In the genomic region with DNA sequence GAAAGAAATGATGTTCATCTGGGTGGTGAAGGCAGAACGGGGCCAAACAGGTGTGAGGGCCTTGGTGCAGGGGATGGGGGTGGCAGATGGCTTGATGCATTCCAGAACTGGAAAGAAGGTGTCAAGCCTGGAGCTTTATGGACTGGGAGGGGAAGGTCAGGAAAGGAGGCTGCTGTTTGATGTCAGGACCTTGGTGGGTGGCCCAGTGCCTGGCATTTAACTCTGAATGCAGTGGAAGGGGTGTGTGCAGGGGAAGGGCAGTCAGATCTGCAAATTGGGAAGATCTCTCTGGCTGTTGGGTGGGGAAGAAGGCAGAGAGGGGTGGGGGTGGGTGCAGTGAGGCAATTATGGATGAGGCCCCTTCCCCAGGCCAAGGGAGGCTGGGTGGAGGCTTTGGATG, we compare ENCODE assay signal across 26 cellular contexts. TPM values are rescaled to one million over a fixed set of nuclear protein-coding genes. Genes with fewer than 3 reads are reported as not detected.
"Had no signal": no experiment of that assay in that cellular context is flagged by ENCODE, and none has a peak within 500 bp of the region (broad histone marks: within the 10 kb centered on the region; RNA-seq: fewer than 3 reads in every experiment).

No MANE protein-coding gene starts in this region.

- H3K36me3 Mint-ChIP-seq: memory B cell; naive thymus-derived CD4-positive, alpha-beta T cell; natural killer cell treated with Interleukin-12 subunit alpha and Interleukin-12 subunit beta and Interleukin-15 and Interleukin-18, amount 100 ng/mL, for 72 hours had no signal

- H3K79me2 ChIP-seq: parathyroid adenoma had no signal

- H3K9ac ChIP-seq: parathyroid adenoma had no signal

- H3K27ac ChIP-seq: hepatocyte, left ventricle myocardium inferior, parathyroid adenoma, prostate gland, sigmoid colon, testis, thyroid gland, transverse colon, upper lobe of left lung, vagina had no signal

- H3K27me3 ChIP-seq: hepatocyte, sigmoid colon, stomach, testis, thyroid gland, transverse colon, upper lobe of left lung, vagina had no signal

- DNase-seq: islet precursor cell; left ventricle myocardium inferior; midbrain; mucosa of descending colon; naive thymus-derived CD4-positive, alpha-beta T cell; nucleus accumbens; retina; right cardiac atrium; sigmoid colon; small intestine; stimulated activated CD4-positive, alpha-beta T cell treated with anti-CD3 and anti-CD28 coated beads, Interleukin-1b, Interleukin-23, amount 100 ng/mL, for 48 hours; stimulated activated CD4-positive, alpha-beta T cell treated with anti-CD3 and anti-CD28 coated beads, Interleukin-4, amount 100 ng/mL, for 1 hour; stimulated activated naive B cell treated with anti-CD40 and anti-IgM and Interleukin-4, amounts not matched to agents 10 μg/mL and 1 μg/mL and 100 μg/mL, for 72 hours; stimulated activated naive CD8-positive, alpha-beta T cell treated with anti-CD3 and anti-CD28 coated beads, Interleukin-15, Interleukin-2, amounts not matched to agents 100 U/mL and 50 U/mL, for 24 hours; stomach; testis; thyroid gland; transverse colon; upper lobe of left lung had no signal

- H3K4me3 ChIP-seq: hepatocyte, left ventricle myocardium inferior, lung, mucosa of descending colon, prostate gland, sigmoid colon, stomach, testis, thyroid gland, transverse colon, upper lobe of left lung, vagina had no signal

- H2AFZ ChIP-seq: hepatocyte, parathyroid adenoma had no signal

- ATAC-seq: mucosa of descending colon; naive thymus-derived CD4-positive, alpha-beta T cell; natural killer cell treated with Interleukin-12 subunit alpha and Interleukin-12 subunit beta and Interleukin-15 and Interleukin-18, amount 100 ng/mL, for 72 hours; right cardiac atrium; stimulated activated naive B cell treated with anti-CD40 and anti-IgM and Interleukin-4, amounts not matched to agents 10 μg/mL and 1 μg/mL and 100 μg/mL, for 72 hours; stimulated activated naive CD8-positive, alpha-beta T cell treated with anti-CD3 and anti-CD28 coated beads, Interleukin-15, Interleukin-2, amounts not matched to agents 100 U/mL and 50 U/mL, for 24 hours had no signal

- H3K4me3 Mint-ChIP-seq: memory B cell; naive thymus-derived CD4-positive, alpha-beta T cell; natural killer cell treated with Interleukin-12 subunit alpha and Interleukin-12 subunit beta and Interleukin-15 and Interleukin-18, amount 100 ng/mL, for 72 hours; stimulated activated naive B cell treated with anti-CD40 and anti-IgM and Interleukin-4, amounts not matched to agents 10 μg/mL and 1 μg/mL and 100 μg/mL, for 72 hours had no signal

- H3K4me1 Mint-ChIP-seq: memory B cell had no signal

- H3K27ac Mint-ChIP-seq: memory B cell; naive thymus-derived CD4-positive, alpha-beta T cell; natural killer cell treated with Interleukin-12 subunit alpha and Interleukin-12 subunit beta and Interleukin-15 and Interleukin-18, amount 100 ng/mL, for 72 hours; stimulated activated naive B cell treated with anti-CD40 and anti-IgM and Interleukin-4, amounts not matched to agents 10 μg/mL and 1 μg/mL and 100 μg/mL, for 72 hours had no signal

- H3K9me3 ChIP-seq: left ventricle myocardium inferior, mucosa of descending colon, prostate gland, sigmoid colon, stomach, testis, thyroid gland, transverse colon, upper lobe of left lung, vagina had no signal

- H3K9me3 Mint-ChIP-seq: memory B cell; naive thymus-derived CD4-positive, alpha-beta T cell; natural killer cell treated with Interleukin-12 subunit alpha and Interleukin-12 subunit beta and Interleukin-15 and Interleukin-18, amount 100 ng/mL, for 72 hours; stimulated activated naive B cell treated with anti-CD40 and anti-IgM and Interleukin-4, amounts not matched to agents 10 μg/mL and 1 μg/mL and 100 μg/mL, for 72 hours had no signal

- H3K4me2 ChIP-seq: hepatocyte had no signal

- H3K36me3 ChIP-seq: prostate gland, transverse colon had no signal

- H3K4me1 ChIP-seq: parathyroid adenoma, prostate gland, testis had no signal

- H3K27me3 Mint-ChIP-seq: memory B cell; naive thymus-derived CD4-positive, alpha-beta T cell; natural killer cell treated with Interleukin-12 subunit alpha and Interleukin-12 subunit beta and Interleukin-15 and Interleukin-18, amount 100 ng/mL, for 72 hours; stimulated activated naive B cell treated with anti-CD40 and anti-IgM and Interleukin-4, amounts not matched to agents 10 μg/mL and 1 μg/mL and 100 μg/mL, for 72 hours had no signal

RNA-seq across cellular contexts. Expression of a gene that starts 11.7 kb away (rescaled TPM):
- polyA plus RNA-seq: naive thymus-derived CD4-positive, alpha-beta T cell had no signal
